Comparison of ENCODE assay signal across 18 cellular contexts in genomic region chr17:17073006-17073626, GRCh38. TPM values are rescaled to one million over a fixed set of nuclear protein-coding genes. Genes with fewer than 3 reads are reported as not detected.
DNase-seq lines count a peak whose midpoint lies in the region; ATAC-seq and TF ChIP-seq lines count a peak whose summit lies in the region.
"Had no signal": no experiment of that assay in that cellular context is flagged by ENCODE, and none has a peak within 500 bp of the region (broad histone marks: within the 10 kb centered on the region; RNA-seq: fewer than 3 reads in every experiment).

No MANE protein-coding gene starts in this region.

- H3K27ac Mint-ChIP-seq in activated naive CD8-positive, alpha-beta T cell, result peak overlapping the region; percentile 50
- no peak overlapping the region for H3K27ac Mint-ChIP-seq in activated naive CD8-positive, alpha-beta T cell treated with anti-CD3 and anti-CD28 coated beads for 36 hours
- peak overlapping the region in 5 of 9 donors; percentile 7 to 86 (median 43) for H3K27ac Mint-ChIP-seq in naive thymus-derived CD4-positive, alpha-beta T cell
- H3K27ac Mint-ChIP-seq in type B pancreatic cell, result peak overlapping the region; percentile 92
- H3K27ac Mint-ChIP-seq: activated naive CD4-positive, alpha-beta T cell treated with anti-CD3 and anti-CD28 coated beads for 36 hours had no signal

- H3K36me3 Mint-ChIP-seq in activated naive CD8-positive, alpha-beta T cell, result peaks cover 7% of the 10 kb centered on the region
- peaks cover 25% of the 10 kb centered on the region for H3K36me3 Mint-ChIP-seq in activated naive CD8-positive, alpha-beta T cell treated with anti-CD3 and anti-CD28 coated beads for 36 hours
- peaks cover 11 to 49% (median 18%) of the 10 kb centered on the region in 5 donors for H3K36me3 Mint-ChIP-seq in naive thymus-derived CD4-positive, alpha-beta T cell
- H3K36me3 Mint-ChIP-seq in type B pancreatic cell, result peaks cover 25% of the 10 kb centered on the region

- H3K4me3 Mint-ChIP-seq in activated naive CD8-positive, alpha-beta T cell, result no peak overlapping the region
- H3K4me3 Mint-ChIP-seq in activated naive CD8-positive, alpha-beta T cell treated with anti-CD3 and anti-CD28 coated beads for 36 hours, result no peak overlapping the region
- H3K4me3 Mint-ChIP-seq in naive thymus-derived CD4-positive, alpha-beta T cell, result peak overlapping the region in 1 of 10 donors; percentile 48
- H3K4me3 Mint-ChIP-seq in type B pancreatic cell, result peak overlapping the region; percentile 37
- H3K4me3 Mint-ChIP-seq: activated naive CD4-positive, alpha-beta T cell treated with anti-CD3 and anti-CD28 coated beads for 36 hours; endodermal cell; neural progenitor cell had no signal

- no peaks in the 10 kb centered on the region for H3K27me3 ChIP-seq in naive thymus-derived CD4-positive, alpha-beta T cell (ENCODE audit: control insufficient read depth in 2 of 2, insufficient read depth in 2 of 2, low read length in 2 of 2)
- H3K27me3 ChIP-seq: neural progenitor cell, vagina had no signal

- H3K4me1 Mint-ChIP-seq in activated naive CD8-positive, alpha-beta T cell (ENCODE audit: low read depth), result peaks cover 60% of the 10 kb centered on the region
- peaks cover 45% of the 10 kb centered on the region for H3K4me1 Mint-ChIP-seq in activated naive CD8-positive, alpha-beta T cell treated with anti-CD3 and anti-CD28 coated beads for 36 hours
- peaks cover 41 to 78% (median 69%) of the 10 kb centered on the region in 7 donors for H3K4me1 Mint-ChIP-seq in naive thymus-derived CD4-positive, alpha-beta T cell
- peaks cover 54% of the 10 kb centered on the region for H3K4me1 Mint-ChIP-seq in type B pancreatic cell (ENCODE audit: unreplicated experiment)

- no peak for ATAC-seq in naive thymus-derived CD4-positive, alpha-beta T cell
- ATAC-seq in omental fat pad (ENCODE audit: low FRiP score) (no peak), HG02571 (IDR thresholded peaks at IDR 0.05; ENCODE audit: unreplicated experiment) (no peak)

- peaks cover 0 to 31% (median 0%) of the 10 kb centered on the region in 3 experiments for H3K36me3 ChIP-seq in naive thymus-derived CD4-positive, alpha-beta T cell (ENCODE audit: control insufficient read depth in 2 of 3, insufficient read depth in 3 of 3, low read length in 3 of 3)
- H3K36me3 ChIP-seq: neural progenitor cell had no signal

- H3K27me3 Mint-ChIP-seq in activated naive CD8-positive, alpha-beta T cell, result no peaks in the 10 kb centered on the region
- no peaks in the 10 kb centered on the region for H3K27me3 Mint-ChIP-seq in activated naive CD8-positive, alpha-beta T cell treated with anti-CD3 and anti-CD28 coated beads for 36 hours
- no peaks in the 10 kb centered on the region for H3K27me3 Mint-ChIP-seq in naive thymus-derived CD4-positive, alpha-beta T cell
- no peaks in the 10 kb centered on the region for H3K27me3 Mint-ChIP-seq in type B pancreatic cell

- POLR2A ChIA-PET in naive thymus-derived CD4-positive, alpha-beta T cell (lab: Charles Lee), result no interaction called here

- TF ChIP-seq CTCF in type B pancreatic cell (conservative IDR thresholded peaks at IDR 0.05), result no peak
- TF ChIP-seq CTCF in omental fat pad (IDR thresholded peaks at IDR 0.05), result no peak

- no peak for DNase-seq in activated naive CD8-positive, alpha-beta T cell treated with anti-CD3 and anti-CD28 coated beads for 36 hours
- DNase-seq in naive thymus-derived CD4-positive, alpha-beta T cell, result no peak
- DNase-seq in type B pancreatic cell (ENCODE audit: extremely low spot score, unreplicated experiment) (no peak), omental fat pad (ENCODE audit: low spot score) (no peak)
- DNase-seq in stimulated activated CD4-positive, alpha-beta T cell treated with anti-CD3 and anti-CD28 coated beads, Interleukin-2, amount 100 ng/mL, for 48 hours, result no peak
- DNase-seq: activated naive CD4-positive, alpha-beta T cell treated with anti-CD3 and anti-CD28 coated beads for 36 hours; endodermal cell; NCI-H187; NCI-H510A treated with DMSO at 0.1 percent for 48 hours; stimulated activated CD4-positive, alpha-beta T cell treated with anti-CD3 and anti-CD28 coated beads, Interleukin-4, amount 100 ng/mL, for 24 hours; SW 1271; WERI-Rb-1 had no signal

- peak overlapping the region; percentile 55 for H3K27ac ChIP-seq in cingulate gyrus (ENCODE audit: low read depth, low read length)
- no peak overlapping the region for H3K27ac ChIP-seq in naive thymus-derived CD4-positive, alpha-beta T cell (ENCODE audit: low read depth, low read length)
- H3K27ac ChIP-seq: neural progenitor cell, WERI-Rb-1 had no signal

- no peak overlapping the region for H3K4me3 ChIP-seq in naive thymus-derived CD4-positive, alpha-beta T cell (ENCODE audit: low read length)
- H3K4me3 ChIP-seq: HAP-1, neural progenitor cell, vagina had no signal

- H3K9me3 Mint-ChIP-seq in activated naive CD8-positive, alpha-beta T cell (ENCODE audit: low read depth), result no peaks in the 10 kb centered on the region
- peaks cover 4% of the 10 kb centered on the region for H3K9me3 Mint-ChIP-seq in activated naive CD8-positive, alpha-beta T cell treated with anti-CD3 and anti-CD28 coated beads for 36 hours
- peaks cover 0 to 13% (median 4%) of the 10 kb centered on the region in 11 donors for H3K9me3 Mint-ChIP-seq in naive thymus-derived CD4-positive, alpha-beta T cell
- H3K9me3 Mint-ChIP-seq in type B pancreatic cell, result peaks cover 6% of the 10 kb centered on the region

- CTCF ChIA-PET in naive thymus-derived CD4-positive, alpha-beta T cell (lab: Charles Lee), result no interaction called here

- H3K9me3 ChIP-seq in naive thymus-derived CD4-positive, alpha-beta T cell (ENCODE audit: control insufficient read depth in 2 of 3, low read length in 3 of 3), result peaks cover 0 to 7% (median 0%) of the 10 kb centered on the region in 3 experiments
- H3K9me3 ChIP-seq: HAP-1, vagina had no signal

- intact Hi-C loops in naive thymus-derived CD4-positive, alpha-beta T cell (cut with micrococcal nuclease), result no loop called here

- H3K4me1 ChIP-seq in naive thymus-derived CD4-positive, alpha-beta T cell (ENCODE audit: control insufficient read depth in 2 of 2, insufficient read depth in 2 of 2, low read length in 2 of 2), result peaks cover 5 to 18% of the 10 kb centered on the region in 2 donors
- H3K4me1 ChIP-seq: HAP-1, neural progenitor cell had no signal

RNA-seq across cellular contexts. Expression of gene MPRIP, which starts 30.9 kb away (rescaled TPM):
- total RNA-seq in activated naive CD8-positive, alpha-beta T cell treated with anti-CD3 and anti-CD28 coated beads for 36 hours, result 100 to 1,000 TPM; 130 to 143 TPM
- total RNA-seq in naive thymus-derived CD4-positive, alpha-beta T cell, result 100 to 1,000 TPM; 191 to 259 (median 199) TPM
- 10 to 100 TPM; 18.6 to 30.0 TPM for polyA plus RNA-seq in naive thymus-derived CD4-positive, alpha-beta T cell
- total RNA-seq in type B pancreatic cell (ENCODE audit: low replicate concordance) (275 and 367 TPM in 2 replicates), omental fat pad (100 to 1,000 TPM in 3 of 4 donors, 10 to 100 TPM in 1; 68.6 to 196 (median 125) TPM)
